In the genomic region with DNA sequence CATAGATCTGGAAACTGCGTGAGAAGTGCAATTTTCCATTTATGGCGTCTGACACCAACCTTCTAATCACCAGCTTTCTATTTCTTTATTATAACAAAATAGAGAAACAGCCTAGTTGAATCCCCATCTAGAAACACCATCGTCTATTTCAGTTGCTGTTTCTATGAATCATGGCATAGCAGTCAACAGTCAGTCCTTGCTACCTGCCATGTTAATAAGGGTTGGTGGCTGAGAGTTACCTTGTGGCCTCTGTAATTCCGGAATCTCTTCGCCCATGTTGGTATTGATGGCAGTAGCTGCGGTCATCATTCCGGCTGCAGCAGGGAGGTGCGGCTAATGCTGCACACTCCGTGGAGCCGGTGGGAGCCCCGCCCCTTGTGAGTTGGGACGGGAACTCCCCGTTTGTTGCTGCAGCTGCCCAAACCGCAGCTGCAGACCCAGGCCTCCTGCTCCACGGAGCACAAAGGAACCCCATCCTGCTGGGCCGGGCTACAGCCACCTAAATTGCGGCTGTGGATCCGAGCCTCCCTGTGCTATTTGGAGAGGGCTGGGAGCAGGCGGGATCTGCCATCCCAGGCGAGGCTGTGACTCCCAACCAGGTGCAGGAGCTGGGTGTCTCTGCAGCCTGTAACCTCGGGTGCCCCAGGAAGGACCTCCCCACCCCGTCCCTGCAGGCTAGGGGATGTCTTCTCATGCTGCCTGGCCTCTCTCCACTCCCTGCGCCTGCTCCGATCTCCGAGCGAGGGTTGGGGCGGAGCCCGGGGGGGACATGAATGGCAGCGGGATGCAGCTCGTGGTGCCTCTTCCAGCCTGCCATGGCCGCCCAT, we compare ENCODE assay signal across 27 cellular contexts.
DNase-seq lines count a peak whose midpoint lies in the region; ATAC-seq and TF ChIP-seq lines count a peak whose summit lies in the region.
"Had no signal": no experiment of that assay in that cellular context is flagged by ENCODE, and none has a peak within 500 bp of the region (broad histone marks: within the 10 kb centered on the region; RNA-seq: fewer than 3 reads in every experiment).

No MANE protein-coding gene starts in this region.

- H2BK120ac ChIP-seq in neuronal stem cell (ENCODE audit: low read depth, low read length) = no peak overlapping the region

- H3K4me3 ChIP-seq in HUES6 (ENCODE audit: low read depth, low read length) (peak overlapping the region; percentile 46), osteoblast (ENCODE audit: insufficient read depth, low read length) (no peak overlapping the region), neuronal stem cell (ENCODE audit: low read length in 2 of 2) (no peak overlapping the region)
- H3K4me3 ChIP-seq: ovary had no signal

- no peak overlapping the region for H3K27ac Mint-ChIP-seq in activated CD8-positive, alpha-beta memory T cell treated with anti-CD3 and anti-CD28 coated beads, Interleukin-2, amount 10 ng/mL, durations not matched to agents 7 days and 5 days
- H3K27ac Mint-ChIP-seq: naive thymus-derived CD8-positive, alpha-beta T cell; stimulated activated naive B cell treated with anti-CD40 and anti-IgM and Interleukin-4, amounts not matched to agents 10 μg/mL and 1 μg/mL and 100 μg/mL, for 72 hours had no signal

- no peaks in the 10 kb centered on the region for H3K36me3 Mint-ChIP-seq in activated CD8-positive, alpha-beta memory T cell treated with anti-CD3 and anti-CD28 coated beads, Interleukin-2, amount 10 ng/mL, durations not matched to agents 7 days and 5 days
- H3K36me3 Mint-ChIP-seq: naive thymus-derived CD8-positive, alpha-beta T cell; stimulated activated naive B cell treated with anti-CD40 and anti-IgM and Interleukin-4, amounts not matched to agents 10 μg/mL and 1 μg/mL and 100 μg/mL, for 72 hours had no signal

- H3K27me3 ChIP-seq in HUES6 (ENCODE audit: control insufficient read depth, insufficient read depth, low read length) (peaks cover 37% of the 10 kb centered on the region; the same call in 1 of the 2 replicates), osteoblast (ENCODE audit: insufficient read depth, low read length) (peaks cover 20% of the 10 kb centered on the region), neuronal stem cell (ENCODE audit: control insufficient read depth in 3 of 3, insufficient read depth in 3 of 3, low read depth in 1 of 3, low read length in 3 of 3) (peaks cover 0 to 36% (median 0%) of the 10 kb centered on the region in 3 experiments)
- H3K27me3 ChIP-seq: ovary had no signal

- H3K4me2 ChIP-seq in osteoblast (ENCODE audit: insufficient read depth, low read length) (no peak overlapping the region), neuronal stem cell (ENCODE audit: insufficient read depth, low read length, poor library complexity, severe bottlenecking) (no peak overlapping the region)
- H3K4me2 ChIP-seq: KMS-11 had no signal

- no peak overlapping the region for H3K18ac ChIP-seq in neuronal stem cell (ENCODE audit: low read length)

- H3K23ac ChIP-seq in neuronal stem cell (ENCODE audit: low read depth, low read length, poor library complexity) = no peak overlapping the region

- H2AK5ac ChIP-seq in neuronal stem cell (ENCODE audit: low read depth, low read length) = no peak overlapping the region

- no peak overlapping the region for H3K14ac ChIP-seq in neuronal stem cell (ENCODE audit: low read length)

- no peaks in the 10 kb centered on the region for H3K9me3 Mint-ChIP-seq in activated CD8-positive, alpha-beta memory T cell treated with anti-CD3 and anti-CD28 coated beads, Interleukin-2, amount 10 ng/mL, durations not matched to agents 7 days and 5 days (ENCODE audit: low read depth)
- H3K9me3 Mint-ChIP-seq: naive thymus-derived CD8-positive, alpha-beta T cell; stimulated activated naive B cell treated with anti-CD40 and anti-IgM and Interleukin-4, amounts not matched to agents 10 μg/mL and 1 μg/mL and 100 μg/mL, for 72 hours had no signal

- no peaks in the 10 kb centered on the region for H3K27me3 Mint-ChIP-seq in activated CD8-positive, alpha-beta memory T cell treated with anti-CD3 and anti-CD28 coated beads, Interleukin-2, amount 10 ng/mL, durations not matched to agents 7 days and 5 days
- H3K27me3 Mint-ChIP-seq: naive thymus-derived CD8-positive, alpha-beta T cell had no signal

- H3K4me1 ChIP-seq in HUES6 (ENCODE audit: control insufficient read depth, insufficient read depth, low read length) (no peaks in the 10 kb centered on the region), osteoblast (ENCODE audit: insufficient read depth, low read length) (no peaks in the 10 kb centered on the region), neuronal stem cell (ENCODE audit: control insufficient read depth in 2 of 2, insufficient read depth in 1 of 2, low read depth in 1 of 2, low read length in 2 of 2) (no peaks in the 10 kb centered on the region)

- H4K91ac ChIP-seq in neuronal stem cell (ENCODE audit: low read depth, low read length, poor library complexity) = no peak overlapping the region

- H4K8ac ChIP-seq in neuronal stem cell (ENCODE audit: low read depth, low read length) = no peak overlapping the region

- CTCF ChIA-PET in activated CD8-positive, alpha-beta memory T cell treated with anti-CD3 and anti-CD28 coated beads, Interleukin-2, amount 10 ng/mL, durations not matched to agents 7 days and 5 days (lab: Charles Lee) = no interaction called here

- no CpG with 5 or more reads among the region's 31 CpGs for WGBS in neuronal stem cell (ENCODE audit: extremely low coverage in 2 of 2, insufficient read length in 2 of 2, insufficient replicate concordance in 1 of 2), 2 donors

- no peak overlapping the region for H3K4me3 Mint-ChIP-seq in activated CD8-positive, alpha-beta memory T cell treated with anti-CD3 and anti-CD28 coated beads, Interleukin-2, amount 10 ng/mL, durations not matched to agents 7 days and 5 days
- H3K4me3 Mint-ChIP-seq: naive thymus-derived CD8-positive, alpha-beta T cell; stimulated activated naive B cell treated with anti-CD40 and anti-IgM and Interleukin-4, amounts not matched to agents 10 μg/mL and 1 μg/mL and 100 μg/mL, for 72 hours had no signal

- H3K27ac ChIP-seq in HUES6 (ENCODE audit: low read depth, low read length) (no peak overlapping the region), osteoblast (ENCODE audit: low read depth, low read length) (no peak overlapping the region), neuronal stem cell (replicated peaks; ENCODE audit: low read length) (no peak overlapping the region)
- H3K27ac ChIP-seq: C4-2B, KMS-11, ovary, RWPE1 had no signal

- no peak overlapping the region for H3K9ac ChIP-seq in HUES6 (ENCODE audit: low read length)
- H3K9ac ChIP-seq in neuronal stem cell (ENCODE audit: low read depth, low read length, poor library complexity) = no peak overlapping the region
- H3K9ac ChIP-seq: KMS-11 had no signal

- H3K4me1 Mint-ChIP-seq in activated CD8-positive, alpha-beta memory T cell treated with anti-CD3 and anti-CD28 coated beads, Interleukin-2, amount 10 ng/mL, durations not matched to agents 7 days and 5 days = no peaks in the 10 kb centered on the region
- H3K4me1 Mint-ChIP-seq: stimulated activated naive B cell treated with anti-CD40 and anti-IgM and Interleukin-4, amounts not matched to agents 10 μg/mL and 1 μg/mL and 100 μg/mL, for 72 hours had no signal

- H2BK15ac ChIP-seq in neuronal stem cell (ENCODE audit: low read length) = no peak overlapping the region

- H2AFZ ChIP-seq in osteoblast (ENCODE audit: low read length) (no peak overlapping the region), neuronal stem cell (ENCODE audit: low read length) (no peak overlapping the region)

- H3K79me2 ChIP-seq in osteoblast (ENCODE audit: insufficient read depth, low read length) = no peaks in the 10 kb centered on the region

- H4K20me1 ChIP-seq in osteoblast (ENCODE audit: insufficient read depth, low read length) = no peaks in the 10 kb centered on the region

- H2BK12ac ChIP-seq in neuronal stem cell (ENCODE audit: low read length) = no peak overlapping the region

- peak; percentile 59 for DNase-seq in NCI-H2227 (lab: John Stamatoyannopoulos, UW; ENCODE audit: unreplicated experiment)
- DNase-seq in SK-N-DZ (ENCODE audit: low spot score) = peak; percentile 23
- DNase-seq in osteoblast (ENCODE audit: insufficient read length, low spot score, missing footprints) = peak; percentile 4
- DNase-seq in NCI-H446 treated with DMSO at 0.1 percent for 48 hours (lab: John Stamatoyannopoulos, UW) = no peak
- no peak for DNase-seq in HK-2 (ENCODE audit: unreplicated experiment)
- DNase-seq in neuronal stem cell (ENCODE audit: low spot score) = no peak
- DNase-seq in activated CD8-positive, alpha-beta memory T cell treated with anti-CD3 and anti-CD28 coated beads, Interleukin-2, amount 10 ng/mL, durations not matched to agents 7 days and 5 days = no peak
- DNase-seq: activated CD4-positive, alpha-beta T cell treated with anti-CD3 and anti-CD28 coated beads, Interleukin-2, amount 50 U/mL, for 48 hours; activated effector memory CD4-positive, alpha-beta T cell treated with anti-CD3 and anti-CD28 coated beads, Interleukin-2, amount 50 U/mL, for 16 hours; activated T-cell treated with anti-CD3 and anti-CD28 coated beads for 4 hours; Calu3; central memory CD4-positive, alpha-beta T cell; hypothalamus; left ventricle myocardium superior; midbrain; MV-4-11; naive thymus-derived CD8-positive, alpha-beta T cell; NCI-H187; NCI-H446; ovary; stimulated activated CD4-positive, alpha-beta T cell treated with anti-CD3 and anti-CD28 coated beads, Interleukin-4, amount 100 ng/mL, for 24 hours; stimulated activated naive B cell treated with anti-CD40 and anti-IgM and Interleukin-4, amounts not matched to agents 10 μg/mL and 1 μg/mL and 100 μg/mL, for 72 hours; T-helper 9 cell had no signal

- TF ChIP-seq CTCF in osteoblast (IDR thresholded peaks at IDR 0.05; ENCODE audit: extremely low read depth, low read depth, low read length) = no peak

- no peak for ATAC-seq in activated CD8-positive, alpha-beta memory T cell treated with anti-CD3 and anti-CD28 coated beads, Interleukin-2, amount 10 ng/mL, durations not matched to agents 7 days and 5 days
- ATAC-seq: left ventricle myocardium superior; naive thymus-derived CD8-positive, alpha-beta T cell; stimulated activated naive B cell treated with anti-CD40 and anti-IgM and Interleukin-4, amounts not matched to agents 10 μg/mL and 1 μg/mL and 100 μg/mL, for 72 hours had no signal

- H3K9me3 ChIP-seq in HUES6 (ENCODE audit: control insufficient read depth, insufficient read depth, low read depth, low read length) (no peaks in the 10 kb centered on the region), osteoblast (ENCODE audit: low read depth, low read length) (no peaks in the 10 kb centered on the region), neuronal stem cell (replicated peaks in 1 of 2; ENCODE audit: control insufficient read depth in 2 of 2, insufficient read depth in 1 of 2, low read depth in 1 of 2, low read length in 2 of 2) (no peaks in the 10 kb centered on the region)
- H3K9me3 ChIP-seq: ovary had no signal

- H3K79me1 ChIP-seq in neuronal stem cell (ENCODE audit: low read depth, low read length) = no peaks in the 10 kb centered on the region

- no peak overlapping the region for H3K4ac ChIP-seq in neuronal stem cell (ENCODE audit: low read length)

- no peaks in the 10 kb centered on the region for H3K36me3 ChIP-seq in HUES6 (ENCODE audit: control insufficient read depth, insufficient read depth, low read length)
- no peaks in the 10 kb centered on the region for H3K36me3 ChIP-seq in osteoblast (ENCODE audit: insufficient read depth, low read length)
- H3K36me3 ChIP-seq in neuronal stem cell (replicated peaks in 1 of 2; ENCODE audit: control insufficient read depth in 2 of 2, insufficient read depth in 2 of 2, low read length in 2 of 2) = no peaks in the 10 kb centered on the region
- H3K36me3 ChIP-seq: ovary had no signal

- no peak overlapping the region for H2BK5ac ChIP-seq in neuronal stem cell (ENCODE audit: low read length)

Comparison
In these comparisons a context has a peak if more than half of its experiments do, and no peak if none do; other contexts are left out.
1. DNase-seq: peak in NCI-H2227 (single experiment), SK-N-DZ (single experiment) and osteoblast (single experiment); none in NCI-H446 treated with DMSO at 0.1 percent for 48 hours (single experiment), HK-2 (single experiment), neuronal stem cell (single experiment) and activated CD8-positive, alpha-beta memory T cell treated with anti-CD3 and anti-CD28 coated beads, Interleukin-2, amount 10 ng/mL, durations not matched to agents 7 days and 5 days (single experiment).